In genomic region chr4:44368413-44369167, GRCh38 we compare ENCODE assay signal across 24 cellular contexts.
A peak's percentile ranks its signal among the peaks of the same experiment; 100 is the strongest.
DNase-seq lines count a peak whose midpoint lies in the region; ATAC-seq and TF ChIP-seq lines count a peak whose summit lies in the region.
"Had no signal": no experiment of that assay in that cellular context is flagged by ENCODE, and none has a peak within 500 bp of the region (broad histone marks: within the 10 kb centered on the region; RNA-seq: fewer than 3 reads in every experiment).

No MANE protein-coding gene starts in this region.

- H3F3A ChIP-seq in PC-3 (ENCODE audit: low read length, unreplicated experiment), result no peaks in the 10 kb centered on the region

- intact Hi-C loops in PC-3 (cut with micrococcal nuclease), result loop anchor here (5.0 kb wide), 1 partner anchor 54 kb away; no protein-coding TSS in a partner anchor

- H3K27ac ChIP-seq in PC-3 (ENCODE audit: low read length) (peak overlapping the region; percentile 61), suprapubic skin (no peak overlapping the region)
- H3K27ac ChIP-seq: A549, HL-60, KMS-11, SJSA1 had no signal

- H3K27me3 ChIP-seq in PC-3 (ENCODE audit: low read length) (no peaks in the 10 kb centered on the region), suprapubic skin (no peaks in the 10 kb centered on the region)
- H3K27me3 ChIP-seq: BE2C, SJSA1 had no signal

- no peaks in the 10 kb centered on the region for H3K79me2 ChIP-seq in PC-3 (ENCODE audit: low read length)

- CTCF ChIA-PET in PC-3 (lab: Charles Lee), result interaction anchor here (0.7 to 1.1 kb wide), 2 partner anchors 57 to 1373 kb away, joined by 3 to 4 read pairs; no protein-coding TSS in a partner anchor

- peak overlapping the region; percentile 69 for H3K4me2 ChIP-seq in PC-3 (ENCODE audit: low read length)
- H3K4me2 ChIP-seq: A549, KMS-11 had no signal

- no peak for TF ChIP-seq POLR2A in suprapubic skin (IDR thresholded peaks at IDR 0.05)

- POLR2A ChIA-PET in PC-3 (lab: Charles Lee; ENCODE audit: unreplicated experiment), result no interaction called here

- no peaks in the 10 kb centered on the region for H3K9me2 ChIP-seq in PC-3 (replicated peaks; ENCODE audit: low read length)

- H3K9me3 ChIP-seq in PC-3 (ENCODE audit: low read length), result no peaks in the 10 kb centered on the region
- H3K9me3 ChIP-seq in suprapubic skin, result peaks cover 2% of the 10 kb centered on the region
- H3K9me3 ChIP-seq: A549, BE2C, SJSA1 had no signal

- peak; percentile 96 for ATAC-seq in PC-3
- ATAC-seq: A549, Right ventricle myocardium inferior had no signal

- H3K4me3 ChIP-seq in PC-3 (ENCODE audit: low read length) (peak overlapping the region; percentile 35; the same call in 1 of the 2 replicates), epithelial cell of esophagus (ENCODE audit: low read length) (no peak overlapping the region), retinal pigment epithelial cell (ENCODE audit: low read length) (no peak overlapping the region), suprapubic skin (no peak overlapping the region)
- H3K4me3 ChIP-seq: A549, SJSA1 had no signal

- no peaks in the 10 kb centered on the region for H4K20me1 ChIP-seq in PC-3 (ENCODE audit: low read length)

- no peaks in the 10 kb centered on the region for H3K36me3 ChIP-seq in PC-3 (ENCODE audit: low read depth, low read length)
- H3K36me3 ChIP-seq in suprapubic skin, result no peaks in the 10 kb centered on the region
- H3K36me3 ChIP-seq: BE2C, SJSA1 had no signal

- no peak overlapping the region for H3K9ac ChIP-seq in PC-3 (ENCODE audit: low read length)
- H3K9ac ChIP-seq: KMS-11 had no signal

- TF ChIP-seq CTCF in PC-3 (conservative IDR thresholded peaks at IDR 0.05; ENCODE audit: low read depth, low read length) (no peak), epithelial cell of esophagus (IDR thresholded peaks at IDR 0.05; ENCODE audit: insufficient read depth, low read depth, low read length, missing control alignments) (no peak), retinal pigment epithelial cell (conservative IDR thresholded peaks at IDR 0.05; ENCODE audit: low read depth, low read length) (no peak), suprapubic skin (IDR thresholded peaks at IDR 0.05) (no peak)

- peak; percentile 82 for DNase-seq in DMS53 treated with DMSO at 0.1 percent for 48 hours (lab: John Stamatoyannopoulos, UW; ENCODE audit: unreplicated experiment)
- peak; percentile 61 for DNase-seq in PC-3
- DNase-seq in epithelial cell of esophagus (ENCODE audit: low read depth), result peak; percentile 2
- DNase-seq in retinal pigment epithelial cell (ENCODE audit: low read depth), result peak; percentile 41
- DNase-seq in activated naive CD4-positive, alpha-beta T cell treated with anti-CD3 and anti-CD28 coated beads, Interleukin-2, amount 50 U/mL, for 16 hours, result no peak
- DNase-seq in SKM-1 treated with dmso at 0.1 percent for 144 hours (lab: John Stamatoyannopoulos, UW; ENCODE audit: unreplicated experiment), result no peak
- no peak for DNase-seq in GM19238 (ENCODE audit: insufficient read length, low spot score)
- DNase-seq in suprapubic skin (ENCODE audit: low spot score in 2 of 2), result no peak
- DNase-seq: BE2C, COR-L47, GDM1, GOT3, HCEC 1CT, NCI-H1694, NCI-H2081, NCI-H2171, NCI-H345, NCI-H526, OCI-M1 had no signal

- H3K4me1 ChIP-seq in PC-3 (ENCODE audit: insufficient read depth, low read length), result peaks cover 16% of the 10 kb centered on the region
- H3K4me1 ChIP-seq in suprapubic skin, result no peaks in the 10 kb centered on the region
- H3K4me1 ChIP-seq: A549, BE2C, SJSA1 had no signal

- 80% methylated on average over 3 of the region's 3 CpGs for WGBS in suprapubic skin

- TF ChIP-seq EP300 in suprapubic skin (IDR thresholded peaks at IDR 0.05), result no peak

- BruUV-seq in PC-3 (replicated peaks; lab: Mats Ljungman, UMichigan), result no TSS peak

- H2AFZ ChIP-seq in PC-3 (ENCODE audit: low read length), result peak overlapping the region; percentile 38; the same call in 1 of the 2 replicates

Comparison
In these comparisons a context has a peak if more than half of its experiments do, and no peak if none do; other contexts are left out.
1. DNase-seq: peak in DMS53 treated with DMSO at 0.1 percent for 48 hours (single experiment), PC-3 (single experiment), epithelial cell of esophagus (single experiment) and retinal pigment epithelial cell (single experiment); none in activated naive CD4-positive, alpha-beta T cell treated with anti-CD3 and anti-CD28 coated beads, Interleukin-2, amount 50 U/mL, for 16 hours (single experiment), SKM-1 treated with dmso at 0.1 percent for 144 hours (single experiment), GM19238 (single experiment) and suprapubic skin (0 of 2).